In the genomic region with DNA sequence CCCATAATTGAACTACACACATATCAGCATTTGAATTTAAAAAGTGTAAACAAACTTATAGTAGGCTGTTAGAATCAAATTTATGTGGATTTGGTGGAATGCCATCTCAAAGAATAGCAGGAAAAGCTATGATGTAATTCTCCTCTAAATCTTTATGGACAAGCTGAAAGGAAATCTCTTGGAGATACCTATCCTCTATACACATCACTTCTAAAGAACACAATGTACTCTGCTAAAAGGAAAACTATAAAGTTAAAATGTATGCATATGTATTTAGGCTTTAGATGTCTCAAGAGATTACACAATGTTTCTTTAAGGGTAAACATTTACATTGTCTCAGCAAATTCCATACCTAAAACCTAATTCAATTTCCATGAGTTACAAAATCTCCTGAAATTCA, we compare ENCODE assay signal across 17 cellular contexts.
A peak's percentile ranks its signal among the peaks of the same experiment; 100 is the strongest.
DNase-seq lines count a peak whose midpoint lies in the region; FAIRE-seq and TF ChIP-seq lines count a peak whose summit lies in the region.
"Had no signal": no experiment of that assay in that cellular context is flagged by ENCODE, and none has a peak within 500 bp of the region (broad histone marks: within the 10 kb centered on the region; RNA-seq: fewer than 3 reads in every experiment).

No MANE protein-coding gene starts in this region.

- peaks cover 29% of the 10 kb centered on the region for H3K4me1 Mint-ChIP-seq in Caco-2 (ENCODE audit: low read depth, unreplicated experiment)
- H3K4me1 Mint-ChIP-seq: B cell had no signal

- peak overlapping the region; percentile 69 for H3K27ac Mint-ChIP-seq in Caco-2 (ENCODE audit: unreplicated experiment)
- H3K27ac Mint-ChIP-seq: B cell had no signal

- POLR2A ChIA-PET in Caco-2 (lab: Charles Lee) (no interaction called here), RWPE1 (lab: Yijun Ruan, JAX; ENCODE audit: low non-redundant PET) (no interaction called here)

- H3K27ac ChIP-seq in RWPE1 = no peak overlapping the region
- no peak overlapping the region for H3K27ac ChIP-seq in small intestine (ENCODE audit: low read depth in 1 of 2, low read length in 1 of 2)

- BruUV-seq in Caco-2 (replicated peaks; lab: Mats Ljungman, UMichigan) = no TSS peak

- H3K27me3 Mint-ChIP-seq in Caco-2 (ENCODE audit: insufficient read depth, unreplicated experiment) = no peaks in the 10 kb centered on the region
- H3K27me3 Mint-ChIP-seq: B cell had no signal

- H3K4me3 Mint-ChIP-seq in Caco-2 (ENCODE audit: unreplicated experiment) = no peak overlapping the region
- H3K4me3 Mint-ChIP-seq: B cell, H9 had no signal

- H3K36me3 ChIP-seq in Caco-2 (ENCODE audit: control insufficient read depth, insufficient read depth, low read length) = no peaks in the 10 kb centered on the region
- H3K36me3 ChIP-seq in small intestine (ENCODE audit: control insufficient read depth in 2 of 2, insufficient read depth in 2 of 2, low read length in 2 of 2) = no peaks in the 10 kb centered on the region

- CTCF ChIA-PET in Caco-2 (lab: Charles Lee) = no interaction called here
- CTCF ChIA-PET in RWPE1 (lab: Yijun Ruan, JAX) = interaction anchor here (0.6 to 1.7 kb wide), 9 partner anchors 20 to 794 kb away, joined by 3 to 10 read pairs (median 4); no protein-coding TSS in a partner anchor

- H3K9me3 ChIP-seq in Caco-2 (no peaks in the 10 kb centered on the region), small intestine (ENCODE audit: control insufficient read depth, low read depth) (no peaks in the 10 kb centered on the region)

- no peaks in the 10 kb centered on the region for H3K27me3 ChIP-seq in Caco-2 (replicated peaks; ENCODE audit: control insufficient read depth, insufficient read depth, low read length)
- no peaks in the 10 kb centered on the region for H3K27me3 ChIP-seq in small intestine (ENCODE audit: control insufficient read depth in 2 of 2, insufficient read depth in 2 of 2, low read length in 2 of 2)

- intact Hi-C loops in Caco-2 (cut with micrococcal nuclease; ENCODE audit: unreplicated experiment) = loop anchor here (1.0 to 5.0 kb wide), 6 partner anchors 14 to 333 kb away; no protein-coding TSS in a partner anchor

- H3K4me3 ChIP-seq in Caco-2 (ENCODE audit: low read depth, low read length) (no peak overlapping the region), epithelial cell of esophagus (ENCODE audit: low read length) (no peak overlapping the region), small intestine (ENCODE audit: low read depth in 1 of 2, low read length in 2 of 2) (no peak overlapping the region)

- no peak for FAIRE-seq in small intestine (lab: Jason Lieb, UNC)

- TF ChIP-seq CTCF in Caco-2 (IDR thresholded peaks at IDR 0.05; ENCODE audit: insufficient read depth in 1 of 2, low read depth in 1 of 2, low read length in 1 of 2, severe bottlenecking in 1 of 2, unreplicated experiment in 1 of 2) = no peak
- no peak for TF ChIP-seq CTCF in RWPE1 (conservative IDR thresholded peaks at IDR 0.05; ENCODE audit: low read depth)
- TF ChIP-seq CTCF in epithelial cell of esophagus (IDR thresholded peaks at IDR 0.05; ENCODE audit: insufficient read depth, low read depth, low read length, missing control alignments) = no peak

- no peaks in the 10 kb centered on the region for H3K36me3 Mint-ChIP-seq in Caco-2 (ENCODE audit: insufficient read depth, unreplicated experiment)

- peak in 1 of 2 experiments; percentile 9 for DNase-seq in Caco-2
- peak; percentile 18 for DNase-seq in RWPE1 (ENCODE audit: low spot score)
- peak; percentile 58 for DNase-seq in epithelial cell of esophagus (ENCODE audit: low read depth)
- peak; percentile 52 to 65 for DNase-seq in lung microvascular endothelial cell (ENCODE audit: low read depth in 2 of 2)
- DNase-seq in EL = no peak
- no peak for DNase-seq in small intestine
- DNase-seq in activated T-cell treated with anti-CD3 and anti-CD28 coated beads for 4 hours = no peak
- DNase-seq: COR-L47, GDM1, H9, MV-4-11, NCI-H1694 treated with DMSO at 0.1 percent for 48 hours, NCI-H2107, NCI-H510A, NCI-H774, SIG-M5 had no signal

- H3K9me3 Mint-ChIP-seq in Caco-2 (ENCODE audit: unreplicated experiment) = no peaks in the 10 kb centered on the region

- H3K4me1 ChIP-seq in Caco-2 = peaks cover 19% of the 10 kb centered on the region
- no peaks in the 10 kb centered on the region for H3K4me1 ChIP-seq in small intestine (ENCODE audit: control insufficient read depth in 2 of 2, insufficient read depth in 1 of 2, low read depth in 1 of 2, low read length in 1 of 2)

Comparison
In these comparisons a context has a peak if more than half of its experiments do, and no peak if none do; other contexts are left out.
1. DNase-seq: peak in RWPE1 (single experiment), epithelial cell of esophagus (single experiment) and lung microvascular endothelial cell (2 of 2); none in EL (single experiment), small intestine (single experiment) and activated T-cell treated with anti-CD3 and anti-CD28 coated beads for 4 hours (single experiment).